ENCODE assay signal across 1 cellular context in the genomic region with DNA sequence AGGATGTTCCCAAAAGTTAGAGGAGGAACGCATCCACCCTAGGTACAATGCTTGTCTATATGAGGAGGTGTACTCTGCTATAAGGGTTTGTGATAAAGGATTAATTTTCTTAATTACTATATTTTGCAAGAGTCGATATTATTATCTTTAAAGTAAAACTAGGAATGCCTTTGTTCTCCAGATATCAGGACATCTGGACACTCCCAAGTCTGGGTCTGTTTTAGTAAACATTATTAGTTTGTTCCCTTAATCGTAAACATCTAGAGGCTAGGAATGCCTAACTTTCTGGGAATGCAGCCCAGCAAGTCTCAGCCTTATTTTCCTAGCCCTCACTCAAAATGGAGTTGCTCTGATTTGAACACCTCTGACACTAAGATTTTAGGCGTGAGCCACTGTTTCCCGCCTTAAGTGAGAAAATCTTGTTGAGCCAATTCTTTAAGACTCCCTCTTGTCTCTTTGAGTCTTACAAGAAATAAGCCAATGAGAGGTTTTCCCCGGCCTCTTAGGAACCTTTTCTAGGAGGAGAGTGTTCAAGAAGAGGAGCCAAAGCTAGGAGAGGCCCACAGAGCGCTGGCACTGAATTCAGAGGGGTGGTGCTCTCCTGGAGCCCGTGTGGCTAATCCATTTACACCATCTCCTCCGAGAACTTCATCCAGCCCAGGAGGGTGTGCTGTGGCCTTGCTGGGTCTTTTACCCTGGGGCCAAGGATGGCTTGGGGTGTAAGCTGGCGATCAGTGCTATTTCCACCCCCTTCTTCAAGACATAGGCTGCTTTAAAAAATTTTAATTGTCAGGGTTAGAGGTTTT.
TF ChIP-seq lines count a peak whose summit lies in the region.

No MANE protein-coding gene starts in this region.

TF ChIP-seq in H1, 55 proteins besides CTCF, POLR2A, EP300 and RAD21:
- TF ChIP-seq SAP30 (IDR thresholded peaks at IDR 0.05; ENCODE audit: insufficient read depth, insufficient replicate concordance, low read length), result no peak
- TF ChIP-seq, protein P1, sequence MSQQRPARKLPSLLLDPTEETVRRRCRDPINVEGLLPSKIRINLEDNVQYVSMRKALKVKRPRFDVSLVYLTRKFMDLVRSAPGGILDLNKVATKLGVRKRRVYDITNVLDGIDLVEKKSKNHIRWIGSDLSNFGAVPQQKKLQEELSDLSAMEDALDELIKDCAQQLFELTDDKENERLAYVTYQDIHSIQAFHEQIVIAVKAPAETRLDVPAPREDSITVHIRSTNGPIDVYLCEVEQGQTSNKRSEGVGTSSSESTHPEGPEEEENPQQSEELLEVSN (IDR thresholded peaks at IDR 0.05), result peak; percentile 18; the same call in 1 of the 2 replicates
